Comparison of ENCODE assay signal across 8 cellular contexts in genomic region chr10:33273295-33274002, GRCh38.
DNase-seq lines count a peak whose midpoint lies in the region; ATAC-seq, FAIRE-seq and TF ChIP-seq lines count a peak whose summit lies in the region.

No MANE protein-coding gene starts in this region.

- H3K36me3 ChIP-seq in bronchial epithelial cell (ENCODE audit: control insufficient read depth, insufficient read depth, low read length), result peaks cover 3% of the 10 kb centered on the region
- H3K36me3 ChIP-seq in thoracic aorta, result peaks cover 4% of the 10 kb centered on the region

- H3K9me3 ChIP-seq in thoracic aorta, result no peaks in the 10 kb centered on the region

- peak overlapping the region; percentile 88 to 89 for H3K27ac ChIP-seq in thoracic aorta

- peak overlapping the region; percentile 25 for H3K4me3 ChIP-seq in bronchial epithelial cell (ENCODE audit: low read depth, low read length)
- peak overlapping the region; percentile 71 for H3K4me3 ChIP-seq in thoracic aorta

- peak; percentile 98 for FAIRE-seq in bronchial epithelial cell (lab: Jason Lieb, UNC)

- H3K27me3 ChIP-seq in bronchial epithelial cell (ENCODE audit: control insufficient read depth, insufficient read depth, low read length) (no peaks in the 10 kb centered on the region), thoracic aorta (replicated peaks; ENCODE audit: insufficient read depth) (no peaks in the 10 kb centered on the region)

- H3K4me1 ChIP-seq in thoracic aorta (ENCODE audit: control insufficient read depth in 1 of 2, low read depth in 2 of 2), result peaks cover 37 to 62% of the 10 kb centered on the region in 2 donors

- DNase-seq in AG09319 (ENCODE audit: extremely low read depth, low read depth) (peak; percentile 98), NCI-H1436 treated with DMSO at 0.1 percent for 48 hours (lab: John Stamatoyannopoulos, UW) (peak; percentile 21), bronchial epithelial cell (ENCODE audit: low read depth) (peak; percentile 92), left kidney (ENCODE audit: low read depth, low spot score) (peak; percentile 58), thoracic aorta (ENCODE audit: low spot score) (peak; percentile 64), AML-193 (lab: John Stamatoyannopoulos, UW) (no peak), cerebellum (ENCODE audit: low spot score) (no peak)

- peak; percentile 41 for TF ChIP-seq CTCF in AG09319 (IDR thresholded peaks at IDR 0.05; ENCODE audit: low read depth, low read length)
- peak; percentile 50 for TF ChIP-seq CTCF in bronchial epithelial cell (IDR thresholded peaks at IDR 0.05; ENCODE audit: insufficient read depth, low read length, severe bottlenecking)
- no peak for TF ChIP-seq CTCF in thoracic aorta (IDR thresholded peaks at IDR 0.05)

- ATAC-seq in thoracic aorta (ENCODE audit: insufficient number of reproducible peaks, low FRiP score, low read depth) (peak; percentile 95), HG03565 (IDR thresholded peaks at IDR 0.05; ENCODE audit: unreplicated experiment) (no peak)

Comparison
In these comparisons a context has a peak if more than half of its experiments do, and no peak if none do; other contexts are left out.
1. DNase-seq: peak in AG09319 (single experiment), NCI-H1436 treated with DMSO at 0.1 percent for 48 hours (single experiment), bronchial epithelial cell (single experiment), left kidney (single experiment) and thoracic aorta (single experiment); none in AML-193 (0 of 2) and cerebellum (single experiment).